In the genomic region with DNA sequence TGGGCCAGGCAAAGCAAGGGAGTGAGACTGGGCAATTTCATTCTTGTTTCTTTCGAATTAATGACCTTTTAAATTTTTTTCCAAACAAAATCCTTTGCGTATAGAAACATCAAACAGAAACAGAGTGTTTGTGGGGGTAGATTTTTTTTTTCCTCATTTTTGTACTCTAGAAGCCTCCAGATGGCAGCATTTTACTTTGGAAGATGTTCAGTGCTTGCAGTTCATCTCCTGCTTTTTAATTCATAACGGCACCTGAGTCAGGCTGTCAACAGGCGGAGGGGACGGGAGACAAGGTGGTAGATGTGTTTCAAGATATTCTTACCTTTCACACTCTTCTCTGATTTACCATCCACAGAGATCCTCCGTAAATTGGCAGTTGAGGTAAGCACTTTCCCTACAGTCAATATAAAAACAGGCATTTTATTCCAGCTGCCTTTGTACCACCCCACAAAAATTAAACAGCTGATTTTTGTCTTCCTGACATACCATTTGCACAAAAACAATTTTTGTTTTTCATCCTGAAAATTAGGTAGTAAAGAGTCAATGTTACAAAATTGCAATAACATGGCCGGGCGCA, we compare ENCODE assay signal across 9 cellular contexts.
DNase-seq lines count a peak whose midpoint lies in the region; ATAC-seq and TF ChIP-seq lines count a peak whose summit lies in the region.
"Had no signal": no experiment of that assay in that cellular context is flagged by ENCODE, and none has a peak within 500 bp of the region (broad histone marks: within the 10 kb centered on the region; RNA-seq: fewer than 3 reads in every experiment).

No MANE protein-coding gene starts in this region.

- H3K27me3 Mint-ChIP-seq in activated T-helper 1 cell treated with anti-CD3 and anti-CD28 coated beads, Interleukin-12 subunit alpha, Interleukin-12 subunit beta, Interleukin-2, Interleukin-4 antibody, amounts not matched to agents 30 ng/mL and 10 ng/mL and 1 ng/mL, durations not matched to agents 14 hours and 24 hours and 36 hours (ENCODE audit: insufficient read depth): peaks cover 4% of the 10 kb centered on the region
- H3K27me3 Mint-ChIP-seq in immature natural killer cell (ENCODE audit: low read depth in 3 of 3): peaks cover 0 to 6% (median 0%) of the 10 kb centered on the region in 3 donors

- no peak overlapping the region for H3K27ac Mint-ChIP-seq in activated T-helper 1 cell treated with anti-CD3 and anti-CD28 coated beads, Interleukin-12 subunit alpha, Interleukin-12 subunit beta, Interleukin-2, Interleukin-4 antibody, amounts not matched to agents 30 ng/mL and 10 ng/mL and 1 ng/mL, durations not matched to agents 14 hours and 24 hours and 36 hours
- no peak overlapping the region for H3K27ac Mint-ChIP-seq in immature natural killer cell
- H3K27ac Mint-ChIP-seq: B cell had no signal

- peaks cover 16% of the 10 kb centered on the region for H3K27me3 ChIP-seq in foreskin keratinocyte

- no peaks in the 10 kb centered on the region for H3K4me1 Mint-ChIP-seq in activated T-helper 1 cell treated with anti-CD3 and anti-CD28 coated beads, Interleukin-12 subunit alpha, Interleukin-12 subunit beta, Interleukin-2, Interleukin-4 antibody, amounts not matched to agents 30 ng/mL and 10 ng/mL and 1 ng/mL, durations not matched to agents 14 hours and 24 hours and 36 hours (ENCODE audit: low read depth)
- H3K4me1 Mint-ChIP-seq in immature natural killer cell: no peaks in the 10 kb centered on the region

- no peaks in the 10 kb centered on the region for H3K36me3 Mint-ChIP-seq in activated T-helper 1 cell treated with anti-CD3 and anti-CD28 coated beads, Interleukin-12 subunit alpha, Interleukin-12 subunit beta, Interleukin-2, Interleukin-4 antibody, amounts not matched to agents 30 ng/mL and 10 ng/mL and 1 ng/mL, durations not matched to agents 14 hours and 24 hours and 36 hours (ENCODE audit: low read depth)
- no peaks in the 10 kb centered on the region for H3K36me3 Mint-ChIP-seq in immature natural killer cell

- H3K4me1 ChIP-seq in foreskin keratinocyte: no peaks in the 10 kb centered on the region

- TF ChIP-seq CTCF in foreskin keratinocyte (conservative IDR thresholded peaks at IDR 0.05): peak; percentile 62

- DNase-seq in DMS79 treated with DMSO at 0.1 percent for 48 hours (lab: John Stamatoyannopoulos, UW): peak; percentile 26
- no peak for DNase-seq in DMS79 (lab: John Stamatoyannopoulos, UW)
- DNase-seq in RKO (ENCODE audit: low spot score): peak; percentile 75
- DNase-seq in foreskin keratinocyte: peak in 1 of 2 donors; percentile 33
- DNase-seq in activated T-helper 1 cell treated with anti-CD3 and anti-CD28 coated beads, Interleukin-12 subunit alpha, Interleukin-12 subunit beta, Interleukin-2, Interleukin-4 antibody, amounts not matched to agents 30 ng/mL and 10 ng/mL and 1 ng/mL, durations not matched to agents 14 hours and 24 hours and 36 hours (ENCODE audit: low spot score): no peak
- DNase-seq in immature natural killer cell: no peak
- DNase-seq in DMS153 (lab: John Stamatoyannopoulos, UW): no peak

- H3K9me3 Mint-ChIP-seq in activated T-helper 1 cell treated with anti-CD3 and anti-CD28 coated beads, Interleukin-12 subunit alpha, Interleukin-12 subunit beta, Interleukin-2, Interleukin-4 antibody, amounts not matched to agents 30 ng/mL and 10 ng/mL and 1 ng/mL, durations not matched to agents 14 hours and 24 hours and 36 hours: no peaks in the 10 kb centered on the region
- H3K9me3 Mint-ChIP-seq in immature natural killer cell: no peaks in the 10 kb centered on the region

- H3K27ac ChIP-seq in foreskin keratinocyte: no peak overlapping the region

- intact Hi-C loops in activated T-helper 1 cell treated with anti-CD3 and anti-CD28 coated beads, Interleukin-12 subunit alpha, Interleukin-12 subunit beta, Interleukin-2, Interleukin-4 antibody, amounts not matched to agents 30 ng/mL and 10 ng/mL and 1 ng/mL, durations not matched to agents 14 hours and 24 hours and 36 hours (cut with micrococcal nuclease): no loop called here

- peak; percentile 53 for ATAC-seq in HG03066 (IDR thresholded peaks at IDR 0.05; ENCODE audit: low read depth, unreplicated experiment)
- ATAC-seq in foreskin keratinocyte: peak; percentile 52

- H3K4me3 Mint-ChIP-seq in activated T-helper 1 cell treated with anti-CD3 and anti-CD28 coated beads, Interleukin-12 subunit alpha, Interleukin-12 subunit beta, Interleukin-2, Interleukin-4 antibody, amounts not matched to agents 30 ng/mL and 10 ng/mL and 1 ng/mL, durations not matched to agents 14 hours and 24 hours and 36 hours: no peak overlapping the region
- H3K4me3 Mint-ChIP-seq in immature natural killer cell: no peak overlapping the region
- H3K4me3 Mint-ChIP-seq: B cell had no signal

Comparison
In these comparisons a context has a peak if more than half of its experiments do, and no peak if none do; other contexts are left out.
1. DNase-seq: peak in DMS79 treated with DMSO at 0.1 percent for 48 hours (single experiment) and RKO (single experiment); none in DMS79 (single experiment), activated T-helper 1 cell treated with anti-CD3 and anti-CD28 coated beads, Interleukin-12 subunit alpha, Interleukin-12 subunit beta, Interleukin-2, Interleukin-4 antibody, amounts not matched to agents 30 ng/mL and 10 ng/mL and 1 ng/mL, durations not matched to agents 14 hours and 24 hours and 36 hours (single experiment), immature natural killer cell (0 of 3) and DMS153 (single experiment).